Comparison of ENCODE assay signal across 8 cellular contexts in the genomic region with DNA sequence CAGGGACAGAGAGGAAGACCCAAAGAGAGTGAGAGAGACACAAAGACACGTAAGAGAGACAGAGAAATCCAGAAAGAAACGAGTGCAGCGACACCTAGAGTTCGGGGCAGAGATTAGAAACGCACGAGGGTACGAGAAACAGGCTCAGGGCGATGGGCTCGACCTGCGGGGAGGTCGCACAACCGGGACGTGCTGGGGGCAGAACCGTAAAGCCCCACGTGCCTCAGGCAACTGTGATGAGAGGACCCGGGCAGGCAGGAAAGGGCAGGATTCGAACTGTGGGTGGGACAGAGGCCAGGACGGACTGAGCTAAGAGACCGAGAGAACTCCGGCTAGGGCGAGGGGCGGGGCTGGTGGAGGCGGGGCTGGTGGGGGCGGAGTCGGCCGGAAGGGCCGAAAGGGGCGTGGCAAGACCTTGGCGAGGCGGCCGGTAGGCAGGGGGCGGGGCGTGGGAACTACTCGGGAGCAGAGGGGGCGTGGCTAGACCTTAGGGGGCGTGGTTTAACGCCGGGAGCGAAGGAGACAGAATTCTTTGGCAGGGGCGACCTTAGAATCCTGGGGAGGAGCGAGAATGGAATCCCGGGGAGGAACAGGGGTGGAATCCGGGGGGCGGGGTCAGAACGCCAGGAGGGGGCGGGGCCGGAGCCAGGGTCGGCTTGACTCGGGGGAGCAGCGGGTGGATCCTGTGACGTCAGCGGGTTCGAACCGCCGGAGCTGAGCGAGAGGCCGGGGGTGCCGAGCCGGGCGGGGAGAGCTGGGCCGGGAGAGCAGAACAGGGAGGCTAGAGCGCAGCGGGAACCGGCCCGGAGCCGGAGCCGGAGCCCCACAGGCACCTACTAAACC. TPM values are rescaled to one million over a fixed set of nuclear protein-coding genes. Genes with fewer than 3 reads are reported as not detected.
DNase-seq lines count a peak whose midpoint lies in the region; ATAC-seq, FAIRE-seq and TF ChIP-seq lines count a peak whose summit lies in the region.

NECTIN2 (plus strand) TSS at position 686 of the 843 bp plus-strand sequence. CDS start 229 bp downstream, outside the sequence.

- H3K4me1 ChIP-seq in SK-N-SH (ENCODE audit: control insufficient read depth in 1 of 2, insufficient read depth in 2 of 2, low read depth in 1 of 2, low read length in 1 of 2) = peaks cover 19 to 21% of the 10 kb centered on the region in 2 experiments; a peak in 3 of 4 replicates
- peaks cover 9 to 58% (median 41%) of the 10 kb centered on the region in 5 donors for H3K4me1 ChIP-seq in subcutaneous abdominal adipose tissue (ENCODE audit: control insufficient read depth in 5 of 5, insufficient read depth in 5 of 5, low read length in 5 of 5)

- 1% methylated on average over 52 of the region's 67 CpGs for whole genome bisulfite sequencing in SK-N-SH (ENCODE audit: low lambda C conversion rate)

- peaks cover 47% of the 10 kb centered on the region for H3K79me2 ChIP-seq in SK-N-SH (ENCODE audit: insufficient read depth)

- TF ChIP-seq CTCF in NB4 (IDR thresholded peaks at IDR 0.05; ENCODE audit: low read depth, low read length) = peak; percentile 43
- peak; percentile 93 for TF ChIP-seq CTCF in SK-N-SH (IDR thresholded peaks at IDR 0.05)

- ATAC-seq in GM18868 (IDR thresholded peaks at IDR 0.05; ENCODE audit: unreplicated experiment) = no peak

- TF ChIP-seq POLR2A in GM12891 (IDR thresholded peaks at IDR 0.05; ENCODE audit: low read depth, low read length) (no peak), NB4 (IDR thresholded peaks at IDR 0.05; ENCODE audit: extremely low read depth, insufficient read length) (no peak)

- H3F3A ChIP-seq in SK-N-SH (replicated peaks; ENCODE audit: insufficient read depth) = peaks cover 18% of the 10 kb centered on the region

- H3K9me3 ChIP-seq in SK-N-SH (no peaks in the 10 kb centered on the region), subcutaneous abdominal adipose tissue (ENCODE audit: control insufficient read depth in 5 of 5, low read length in 5 of 5) (no peaks in the 10 kb centered on the region)

- H3K27me3 ChIP-seq in SK-N-SH (ENCODE audit: insufficient read depth) = no peaks in the 10 kb centered on the region
- H3K27me3 ChIP-seq in subcutaneous abdominal adipose tissue (ENCODE audit: control insufficient read depth in 5 of 5, insufficient read depth in 4 of 5, low read length in 5 of 5) = no peaks in the 10 kb centered on the region

- DNase-seq in GM12891 (ENCODE audit: insufficient read length, low spot score) (peak; percentile 97), NB4 (ENCODE audit: low read depth) (peak; percentile 82), SK-N-SH (peak; percentile 98), germinal center (ENCODE audit: low spot score) (peak; percentile 96), non-pigmented ciliary epithelial cell (ENCODE audit: low read depth) (peak; percentile 91)
- DNase-seq in activated naive CD4-positive, alpha-beta T cell treated with anti-CD3 and anti-CD28 coated beads, Interleukin-2, amount 50 U/mL, for 16 hours = peak; percentile 79

- H2AFZ ChIP-seq in SK-N-SH (ENCODE audit: low read depth) = peak within 1 kb of the TSS; percentile 82

- H3K4me3 ChIP-seq in NB4 (ENCODE audit: low read depth, low read length) = peak within 1 kb of the TSS; percentile 44
- H3K4me3 ChIP-seq in SK-N-SH (ENCODE audit: low read depth in 2 of 2, low read length in 1 of 2) = peak within 1 kb of the TSS; percentile 71 to 98
- H3K4me3 ChIP-seq in subcutaneous abdominal adipose tissue (ENCODE audit: low read depth in 1 of 5, low read length in 5 of 5) = peak within 1 kb of the TSS; percentile 70 to 94 (median 84)

- H3K4me2 ChIP-seq in SK-N-SH = peak within 1 kb of the TSS; percentile 92

- TF ChIP-seq RAD21 in SK-N-SH (IDR thresholded peaks at IDR 0.05; ENCODE audit: low read length) = peak; percentile 50

- POLR2A ChIA-PET in SK-N-SH (lab: Yijun Ruan, JAX) = no interaction called here

- no peaks in the 10 kb centered on the region for H3K9me2 ChIP-seq in SK-N-SH

- H3K9ac ChIP-seq in SK-N-SH (peak within 1 kb of the TSS; percentile 99), subcutaneous abdominal adipose tissue (ENCODE audit: low read length in 5 of 5) (peak within 1 kb of the TSS; percentile 87 to 98 (median 97))

- peak within 1 kb of the TSS; percentile 61 to 92 for H3K27ac ChIP-seq in SK-N-SH (ENCODE audit: low read depth in 2 of 2, low read length in 1 of 2)
- peak within 1 kb of the TSS; percentile 92 for H3K27ac ChIP-seq in subcutaneous abdominal adipose tissue (ENCODE audit: low read depth, low read length)

- peak; percentile 95 for FAIRE-seq in GM12891 (lab: Jason Lieb, UNC)

- CTCF ChIA-PET in SK-N-SH (lab: Yijun Ruan, JAX) = interaction anchor here (0.6 to 1.3 kb wide), 12 partner anchors 11 to 208 kb away, joined by 3 to 8 read pairs (median 3); no protein-coding TSS in a partner anchor

- peaks cover 26% of the 10 kb centered on the region for H4K20me1 ChIP-seq in SK-N-SH (ENCODE audit: insufficient read depth)

- TF ChIP-seq EP300 in SK-N-SH (IDR thresholded peaks at IDR 0.05; ENCODE audit: borderline replicate concordance in 1 of 2, low read depth in 1 of 2, low read length in 1 of 2) = no peak

- H3K36me3 ChIP-seq in SK-N-SH (replicated peaks in 1 of 2; ENCODE audit: control insufficient read depth in 1 of 2, insufficient read depth in 2 of 2, low read length in 1 of 2) (no peaks in the 10 kb centered on the region), subcutaneous abdominal adipose tissue (ENCODE audit: control insufficient read depth in 5 of 5, insufficient read depth in 5 of 5, low read length in 5 of 5) (no peaks in the 10 kb centered on the region)

TF ChIP-seq in GM12891, 5 proteins besides CTCF, POLR2A, EP300 and RAD21:
- TF ChIP-seq SPI1 (IDR thresholded peaks at IDR 0.05; ENCODE audit: low read depth, low read length) (no peak), POU2F2 (IDR thresholded peaks at IDR 0.05; ENCODE audit: low read depth, low read length) (no peak), POLR2AphosphoS5 (IDR thresholded peaks at IDR 0.05; ENCODE audit: low read depth, low read length) (no peak), TAF1 (IDR thresholded peaks at IDR 0.05; ENCODE audit: low read depth, low read length) (no peak), PAX5 (IDR thresholded peaks at IDR 0.05; ENCODE audit: insufficient read depth, low read length, severe bottlenecking) (no peak)

TF ChIP-seq in SK-N-SH, 30 proteins besides CTCF, POLR2A, EP300 and RAD21 (continues in another document):
- TF ChIP-seq EZH2phosphoT487 (IDR thresholded peaks at IDR 0.05; ENCODE audit: borderline replicate concordance, low read depth) = no peak
- TF ChIP-seq TEAD4 (IDR thresholded peaks at IDR 0.05; ENCODE audit: borderline replicate concordance, insufficient read depth) = no peak
- TF ChIP-seq POLR2AphosphoS5 (IDR thresholded peaks at IDR 0.05; ENCODE audit: low read depth, low read length) = peak; percentile 62; the same call in 1 of the 2 replicates
- TF ChIP-seq GATA2 (CRISPR knock-in tag; IDR thresholded peaks at IDR 0.05) = no peak
- TF ChIP-seq NRF1 (IDR thresholded peaks at IDR 0.05; ENCODE audit: low read depth, low read length) = no peak
- TF ChIP-seq, protein P1, sequence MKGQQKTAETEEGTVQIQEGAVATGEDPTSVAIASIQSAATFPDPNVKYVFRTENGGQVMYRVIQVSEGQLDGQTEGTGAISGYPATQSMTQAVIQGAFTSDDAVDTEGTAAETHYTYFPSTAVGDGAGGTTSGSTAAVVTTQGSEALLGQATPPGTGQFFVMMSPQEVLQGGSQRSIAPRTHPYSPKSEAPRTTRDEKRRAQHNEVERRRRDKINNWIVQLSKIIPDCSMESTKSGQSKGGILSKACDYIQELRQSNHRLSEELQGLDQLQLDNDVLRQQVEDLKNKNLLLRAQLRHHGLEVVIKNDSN (IDR thresholded peaks at IDR 0.05; ENCODE audit: borderline replicate concordance, low read depth) = peak; percentile 20; the same call in 1 of the 2 replicates
- no peak for TF ChIP-seq ELF1 (IDR thresholded peaks at IDR 0.05)
- TF ChIP-seq, protein P2, sequence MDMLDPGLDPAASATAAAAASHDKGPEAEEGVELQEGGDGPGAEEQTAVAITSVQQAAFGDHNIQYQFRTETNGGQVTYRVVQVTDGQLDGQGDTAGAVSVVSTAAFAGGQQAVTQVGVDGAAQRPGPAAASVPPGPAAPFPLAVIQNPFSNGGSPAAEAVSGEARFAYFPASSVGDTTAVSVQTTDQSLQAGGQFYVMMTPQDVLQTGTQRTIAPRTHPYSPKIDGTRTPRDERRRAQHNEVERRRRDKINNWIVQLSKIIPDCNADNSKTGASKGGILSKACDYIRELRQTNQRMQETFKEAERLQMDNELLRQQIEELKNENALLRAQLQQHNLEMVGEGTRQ (IDR thresholded peaks at IDR 0.05; ENCODE audit: borderline replicate concordance, low read depth, low read length) = no peak
- no peak for TF ChIP-seq TCF12 (IDR thresholded peaks at IDR 0.05)
- TF ChIP-seq RFX5 (IDR thresholded peaks at IDR 0.05; ENCODE audit: low read length) = 0 out of 2 replicates have a peak, but pooled peaks have one; percentile 19
- peak; percentile 52; the same call in 1 of the 2 replicates for TF ChIP-seq MXI1 (IDR thresholded peaks at IDR 0.05; ENCODE audit: low read depth, low read length)
- peak; percentile 20 for TF ChIP-seq CHD2 (IDR thresholded peaks at IDR 0.05; ENCODE audit: low read length, partially characterized antibody)
- TF ChIP-seq SMC3 (IDR thresholded peaks at IDR 0.05; ENCODE audit: low read depth, low read length) = peak; percentile 35; the same call in 1 of the 2 replicates
- TF ChIP-seq, protein P3, sequence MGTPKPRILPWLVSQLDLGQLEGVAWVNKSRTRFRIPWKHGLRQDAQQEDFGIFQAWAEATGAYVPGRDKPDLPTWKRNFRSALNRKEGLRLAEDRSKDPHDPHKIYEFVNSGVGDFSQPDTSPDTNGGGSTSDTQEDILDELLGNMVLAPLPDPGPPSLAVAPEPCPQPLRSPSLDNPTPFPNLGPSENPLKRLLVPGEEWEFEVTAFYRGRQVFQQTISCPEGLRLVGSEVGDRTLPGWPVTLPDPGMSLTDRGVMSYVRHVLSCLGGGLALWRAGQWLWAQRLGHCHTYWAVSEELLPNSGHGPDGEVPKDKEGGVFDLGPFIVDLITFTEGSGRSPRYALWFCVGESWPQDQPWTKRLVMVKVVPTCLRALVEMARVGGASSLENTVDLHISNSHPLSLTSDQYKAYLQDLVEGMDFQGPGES (IDR thresholded peaks at IDR 0.05; ENCODE audit: low read depth, low read length) = no peak
- peak; percentile 63; the same call in 1 of the 2 replicates for TF ChIP-seq SIN3A (IDR thresholded peaks at IDR 0.05; ENCODE audit: borderline replicate concordance, low read depth, low read length)
- peak; percentile 42 for TF ChIP-seq TAF1 (IDR thresholded peaks at IDR 0.05; ENCODE audit: borderline replicate concordance, low read depth, low read length)
- TF ChIP-seq, protein P4, sequence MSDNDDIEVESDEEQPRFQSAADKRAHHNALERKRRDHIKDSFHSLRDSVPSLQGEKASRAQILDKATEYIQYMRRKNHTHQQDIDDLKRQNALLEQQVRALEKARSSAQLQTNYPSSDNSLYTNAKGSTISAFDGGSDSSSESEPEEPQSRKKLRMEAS (IDR thresholded peaks at IDR 0.05; ENCODE audit: low read depth) = peak; percentile 76

RNA-seq across cellular contexts. Expression of gene NECTIN2, which starts in this region (rescaled TPM):
- polyA plus RNA-seq in GM12891 (2012; ENCODE audit: low read depth, missing spikeins) = 0.18 TPM
- 96.6 and 121 TPM in 2 replicates for polyA plus RNA-seq in SK-N-SH (2012; rRNA removed)
- polyA plus RNA-seq in SK-N-SH (2012; cell fraction: cytosol; rRNA removed) = 57.7 and 82.2 TPM in 2 replicates
- 94.1 and 94.2 TPM in 2 replicates for polyA plus RNA-seq in SK-N-SH (2012; cell fraction: nucleus; rRNA removed)
